1 cellular context compared by ENCODE assay signal in the genomic region with DNA sequence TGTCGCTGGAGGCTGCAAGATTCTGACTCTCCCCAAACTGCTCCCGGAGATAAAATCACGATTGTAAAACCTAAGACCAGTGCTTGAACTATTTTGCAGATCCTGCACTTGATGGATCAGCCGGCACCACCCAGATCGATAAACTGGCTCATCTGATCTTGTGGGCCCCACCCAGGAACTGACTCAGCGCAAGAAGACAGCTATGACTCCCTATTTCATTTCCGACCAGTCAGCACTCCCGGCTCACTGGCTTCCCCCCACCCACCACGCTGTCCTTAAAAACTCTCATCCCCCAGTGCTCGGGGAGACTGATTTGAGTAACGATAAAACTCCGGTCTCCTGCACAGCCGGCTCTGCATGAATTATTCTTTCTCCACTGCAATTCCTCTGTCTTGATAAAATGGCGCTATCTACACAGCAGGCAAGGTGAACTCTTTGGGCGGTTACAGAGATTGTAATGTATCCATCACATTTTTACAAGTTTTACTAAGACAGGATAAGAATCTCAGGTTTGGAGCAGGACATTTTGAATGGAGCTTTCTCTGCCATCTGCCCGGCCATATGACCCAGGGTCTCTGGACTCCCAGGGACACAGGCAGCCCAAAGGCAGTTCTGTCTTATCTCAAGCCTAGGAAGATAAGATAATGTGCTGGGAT.
A peak's percentile ranks its signal among the peaks of the same experiment; 100 is the strongest.
TF ChIP-seq lines count a peak whose summit lies in the region.

No MANE protein-coding gene starts in this region.

TF ChIP-seq in K562, 482 proteins besides CTCF, POLR2A, EP300 and RAD21 (continued from another document and continues in another):
- TF ChIP-seq NFE2 (IDR thresholded peaks at IDR 0.05; ENCODE audit: low read depth) (peak; percentile 90), FOSL1 (tag; conservative IDR thresholded peaks at IDR 0.05) (peak; percentile 95), HEY1 (CRISPR knock-in tag; IDR thresholded peaks at IDR 0.05; ENCODE audit: borderline replicate concordance) (no peak), RBM22 (IDR thresholded peaks at IDR 0.05; ENCODE audit: low read depth, low read length, poor library complexity, severe bottlenecking) (no peak), ZNF212 (CRISPR knock-in tag; IDR thresholded peaks at IDR 0.05) (no peak), HMG20B (CRISPR knock-in tag; IDR thresholded peaks at IDR 0.05) (no peak), ZNF134 (CRISPR knock-in tag; conservative IDR thresholded peaks at IDR 0.05) (no peak), POLR3G (IDR thresholded peaks at IDR 0.05; ENCODE audit: extremely low read depth, insufficient read length, insufficient replicate concordance) (no peak), NR2C1 (IDR thresholded peaks at IDR 0.05) (no peak), NR2C1 (tag; IDR thresholded peaks at IDR 0.05) (no peak), ZNF431 (CRISPR knock-in tag; IDR thresholded peaks at IDR 0.05) (no peak), ZNF766 (CRISPR knock-in tag; conservative IDR thresholded peaks at IDR 0.05) (no peak; the same call in 1 of the 2 replicates), CTBP1 (IDR thresholded peaks at IDR 0.05; ENCODE audit: borderline replicate concordance) (peak; percentile 86), KAT2B (IDR thresholded peaks at IDR 0.05; ENCODE audit: low read depth, low read length) (no peak), L3MBTL2 (IDR thresholded peaks at IDR 0.05) (peak; percentile 54; the same call in 1 of the 2 replicates), SMARCB1 (IDR thresholded peaks at IDR 0.05; ENCODE audit: insufficient read length, low read depth) (no peak), BDP1 (IDR thresholded peaks at IDR 0.05; ENCODE audit: insufficient read depth, insufficient read length) (no peak)
- TF ChIP-seq, protein P1, sequence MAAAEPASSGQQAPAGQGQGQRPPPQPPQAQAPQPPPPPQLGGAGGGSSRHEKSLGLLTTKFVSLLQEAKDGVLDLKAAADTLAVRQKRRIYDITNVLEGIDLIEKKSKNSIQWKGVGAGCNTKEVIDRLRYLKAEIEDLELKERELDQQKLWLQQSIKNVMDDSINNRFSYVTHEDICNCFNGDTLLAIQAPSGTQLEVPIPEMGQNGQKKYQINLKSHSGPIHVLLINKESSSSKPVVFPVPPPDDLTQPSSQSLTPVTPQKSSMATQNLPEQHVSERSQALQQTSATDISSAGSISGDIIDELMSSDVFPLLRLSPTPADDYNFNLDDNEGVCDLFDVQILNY (CRISPR knock-in tag; IDR thresholded peaks at IDR 0.05) = no peak
- TF ChIP-seq, protein P2, sequence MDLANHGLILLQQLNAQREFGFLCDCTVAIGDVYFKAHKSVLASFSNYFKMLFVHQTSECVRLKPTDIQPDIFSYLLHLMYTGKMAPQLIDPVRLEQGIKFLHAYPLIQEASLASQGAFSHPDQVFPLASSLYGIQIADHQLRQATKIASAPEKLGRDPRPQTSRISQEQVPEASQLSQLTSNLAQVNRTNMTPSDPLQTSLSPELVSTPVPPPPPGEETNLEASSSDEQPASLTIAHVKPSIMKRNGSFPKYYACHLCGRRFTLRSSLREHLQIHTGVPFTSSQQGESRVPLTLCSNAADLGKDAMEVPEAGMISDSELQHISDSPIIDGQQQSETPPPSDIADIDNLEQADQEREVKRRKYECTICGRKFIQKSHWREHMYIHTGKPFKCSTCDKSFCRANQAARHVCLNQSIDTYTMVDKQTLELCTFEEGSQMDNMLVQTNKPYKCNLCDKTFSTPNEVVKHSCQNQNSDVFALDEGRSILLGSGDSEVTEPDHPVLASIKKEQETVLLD (IDR thresholded peaks at IDR 0.05) = peak; percentile 81; the same call in 1 of the 2 replicates
- TF ChIP-seq, protein P3, sequence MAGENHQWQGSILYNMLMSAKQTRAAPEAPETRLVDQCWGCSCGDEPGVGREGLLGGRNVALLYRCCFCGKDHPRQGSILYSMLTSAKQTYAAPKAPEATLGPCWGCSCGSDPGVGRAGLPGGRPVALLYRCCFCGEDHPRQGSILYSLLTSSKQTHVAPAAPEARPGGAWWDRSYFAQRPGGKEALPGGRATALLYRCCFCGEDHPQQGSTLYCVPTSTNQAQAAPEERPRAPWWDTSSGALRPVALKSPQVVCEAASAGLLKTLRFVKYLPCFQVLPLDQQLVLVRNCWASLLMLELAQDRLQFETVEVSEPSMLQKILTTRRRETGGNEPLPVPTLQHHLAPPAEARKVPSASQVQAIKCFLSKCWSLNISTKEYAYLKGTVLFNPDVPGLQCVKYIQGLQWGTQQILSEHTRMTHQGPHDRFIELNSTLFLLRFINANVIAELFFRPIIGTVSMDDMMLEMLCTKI (IDR thresholded peaks at IDR 0.05; ENCODE audit: partially characterized antibody) = no peak
- TF ChIP-seq, protein P4, sequence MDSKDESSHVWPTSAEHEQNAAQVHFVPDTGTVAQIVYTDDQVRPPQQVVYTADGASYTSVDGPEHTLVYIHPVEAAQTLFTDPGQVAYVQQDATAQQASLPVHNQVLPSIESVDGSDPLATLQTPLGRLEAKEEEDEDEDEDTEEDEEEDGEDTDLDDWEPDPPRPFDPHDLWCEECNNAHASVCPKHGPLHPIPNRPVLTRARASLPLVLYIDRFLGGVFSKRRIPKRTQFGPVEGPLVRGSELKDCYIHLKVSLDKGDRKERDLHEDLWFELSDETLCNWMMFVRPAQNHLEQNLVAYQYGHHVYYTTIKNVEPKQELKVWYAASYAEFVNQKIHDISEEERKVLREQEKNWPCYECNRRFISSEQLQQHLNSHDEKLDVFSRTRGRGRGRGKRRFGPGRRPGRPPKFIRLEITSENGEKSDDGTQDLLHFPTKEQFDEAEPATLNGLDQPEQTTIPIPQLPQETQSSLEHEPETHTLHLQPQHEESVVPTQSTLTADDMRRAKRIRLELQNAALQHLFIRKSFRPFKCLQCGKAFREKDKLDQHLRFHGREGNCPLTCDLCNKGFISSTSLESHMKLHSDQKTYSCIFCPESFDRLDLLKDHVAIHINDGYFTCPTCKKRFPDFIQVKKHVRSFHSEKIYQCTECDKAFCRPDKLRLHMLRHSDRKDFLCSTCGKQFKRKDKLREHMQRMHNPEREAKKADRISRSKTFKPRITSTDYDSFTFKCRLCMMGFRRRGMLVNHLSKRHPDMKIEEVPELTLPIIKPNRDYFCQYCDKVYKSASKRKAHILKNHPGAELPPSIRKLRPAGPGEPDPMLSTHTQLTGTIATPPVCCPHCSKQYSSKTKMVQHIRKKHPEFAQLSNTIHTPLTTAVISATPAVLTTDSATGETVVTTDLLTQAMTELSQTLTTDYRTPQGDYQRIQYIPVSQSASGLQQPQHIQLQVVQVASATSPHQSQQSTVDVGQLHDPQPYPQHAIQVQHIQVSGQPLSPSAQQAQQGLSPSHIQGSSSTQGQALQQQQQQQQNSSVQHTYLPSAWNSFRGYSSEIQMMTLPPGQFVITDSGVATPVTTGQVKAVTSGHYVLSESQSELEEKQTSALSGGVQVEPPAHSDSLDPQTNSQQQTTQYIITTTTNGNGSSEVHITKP (IDR thresholded peaks at IDR 0.05; ENCODE audit: partially characterized antibody) = peak; percentile 28
- TF ChIP-seq, protein P5, sequence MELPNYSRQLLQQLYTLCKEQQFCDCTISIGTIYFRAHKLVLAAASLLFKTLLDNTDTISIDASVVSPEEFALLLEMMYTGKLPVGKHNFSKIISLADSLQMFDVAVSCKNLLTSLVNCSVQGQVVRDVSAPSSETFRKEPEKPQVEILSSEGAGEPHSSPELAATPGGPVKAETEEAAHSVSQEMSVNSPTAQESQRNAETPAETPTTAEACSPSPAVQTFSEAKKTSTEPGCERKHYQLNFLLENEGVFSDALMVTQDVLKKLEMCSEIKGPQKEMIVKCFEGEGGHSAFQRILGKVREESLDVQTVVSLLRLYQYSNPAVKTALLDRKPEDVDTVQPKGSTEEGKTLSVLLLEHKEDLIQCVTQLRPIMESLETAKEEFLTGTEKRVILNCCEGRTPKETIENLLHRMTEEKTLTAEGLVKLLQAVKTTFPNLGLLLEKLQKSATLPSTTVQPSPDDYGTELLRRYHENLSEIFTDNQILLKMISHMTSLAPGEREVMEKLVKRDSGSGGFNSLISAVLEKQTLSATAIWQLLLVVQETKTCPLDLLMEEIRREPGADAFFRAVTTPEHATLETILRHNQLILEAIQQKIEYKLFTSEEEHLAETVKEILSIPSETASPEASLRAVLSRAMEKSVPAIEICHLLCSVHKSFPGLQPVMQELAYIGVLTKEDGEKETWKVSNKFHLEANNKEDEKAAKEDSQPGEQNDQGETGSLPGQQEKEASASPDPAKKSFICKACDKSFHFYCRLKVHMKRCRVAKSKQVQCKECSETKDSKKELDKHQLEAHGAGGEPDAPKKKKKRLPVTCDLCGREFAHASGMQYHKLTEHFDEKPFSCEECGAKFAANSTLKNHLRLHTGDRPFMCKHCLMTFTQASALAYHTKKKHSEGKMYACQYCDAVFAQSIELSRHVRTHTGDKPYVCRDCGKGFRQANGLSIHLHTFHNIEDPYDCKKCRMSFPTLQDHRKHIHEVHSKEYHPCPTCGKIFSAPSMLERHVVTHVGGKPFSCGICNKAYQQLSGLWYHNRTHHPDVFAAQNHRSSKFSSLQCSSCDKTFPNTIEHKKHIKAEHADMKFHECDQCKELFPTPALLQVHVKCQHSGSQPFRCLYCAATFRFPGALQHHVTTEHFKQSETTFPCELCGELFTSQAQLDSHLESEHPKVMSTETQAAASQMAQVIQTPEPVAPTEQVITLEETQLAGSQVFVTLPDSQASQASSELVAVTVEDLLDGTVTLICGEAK (IDR thresholded peaks at IDR 0.05) = no peak
- TF ChIP-seq, protein P5 (CRISPR knock-in tag; IDR thresholded peaks at IDR 0.05) = no peak
- TF ChIP-seq, protein P6, sequence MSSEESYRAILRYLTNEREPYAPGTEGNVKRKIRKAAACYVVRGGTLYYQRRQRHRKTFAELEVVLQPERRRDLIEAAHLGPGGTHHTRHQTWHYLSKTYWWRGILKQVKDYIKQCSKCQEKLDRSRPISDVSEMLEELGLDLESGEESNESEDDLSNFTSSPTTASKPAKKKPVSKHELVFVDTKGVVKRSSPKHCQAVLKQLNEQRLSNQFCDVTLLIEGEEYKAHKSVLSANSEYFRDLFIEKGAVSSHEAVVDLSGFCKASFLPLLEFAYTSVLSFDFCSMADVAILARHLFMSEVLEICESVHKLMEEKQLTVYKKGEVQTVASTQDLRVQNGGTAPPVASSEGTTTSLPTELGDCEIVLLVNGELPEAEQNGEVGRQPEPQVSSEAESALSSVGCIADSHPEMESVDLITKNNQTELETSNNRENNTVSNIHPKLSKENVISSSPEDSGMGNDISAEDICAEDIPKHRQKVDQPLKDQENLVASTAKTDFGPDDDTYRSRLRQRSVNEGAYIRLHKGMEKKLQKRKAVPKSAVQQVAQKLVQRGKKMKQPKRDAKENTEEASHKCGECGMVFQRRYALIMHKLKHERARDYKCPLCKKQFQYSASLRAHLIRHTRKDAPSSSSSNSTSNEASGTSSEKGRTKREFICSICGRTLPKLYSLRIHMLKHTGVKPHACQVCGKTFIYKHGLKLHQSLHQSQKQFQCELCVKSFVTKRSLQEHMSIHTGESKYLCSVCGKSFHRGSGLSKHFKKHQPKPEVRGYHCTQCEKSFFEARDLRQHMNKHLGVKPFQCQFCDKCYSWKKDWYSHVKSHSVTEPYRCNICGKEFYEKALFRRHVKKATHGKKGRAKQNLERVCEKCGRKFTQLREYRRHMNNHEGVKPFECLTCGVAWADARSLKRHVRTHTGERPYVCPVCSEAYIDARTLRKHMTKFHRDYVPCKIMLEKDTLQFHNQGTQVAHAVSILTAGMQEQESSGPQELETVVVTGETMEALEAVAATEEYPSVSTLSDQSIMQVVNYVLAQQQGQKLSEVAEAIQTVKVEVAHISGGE (CRISPR knock-in tag; IDR thresholded peaks at IDR 0.05) = peak in 1 of 3 experiments; percentile 44; a peak in 1 of 6 replicates
